ENCODE assay signal across 3 cellular contexts in the genomic region with DNA sequence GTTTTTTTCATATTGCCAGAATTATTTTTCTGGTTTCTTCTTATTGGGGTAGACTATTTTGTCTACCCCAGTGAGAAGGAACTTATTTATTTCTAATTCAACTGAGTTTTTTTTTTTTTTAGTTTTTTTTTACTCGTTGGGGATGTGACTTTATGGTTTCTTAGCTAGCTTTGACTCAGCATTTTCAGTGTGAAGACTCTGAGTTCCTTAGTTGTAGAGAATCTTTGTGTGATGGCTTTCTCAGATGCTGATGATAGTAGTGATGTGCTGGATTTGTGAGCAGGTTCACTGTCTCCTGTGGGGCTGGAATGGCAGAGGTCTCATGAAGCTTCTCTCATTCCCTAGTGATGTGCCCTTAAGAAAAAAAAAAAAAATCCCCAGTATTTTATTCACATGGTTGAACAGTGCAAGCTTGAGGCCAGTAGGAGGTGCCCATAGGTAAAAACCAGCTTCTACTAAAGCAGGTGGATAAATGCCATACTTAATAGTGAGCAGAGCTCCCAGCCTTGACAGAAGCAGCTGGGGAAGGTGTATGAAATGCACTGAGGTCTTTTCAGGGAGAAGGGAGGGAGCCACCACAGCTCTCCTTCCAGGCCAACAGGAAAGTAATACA.
TF ChIP-seq lines count a peak whose summit lies in the region.

No MANE protein-coding gene starts in this region.

TF ChIP-seq in GM23338, 12 proteins besides CTCF, POLR2A, EP300 and RAD21 (continues in another document):
- TF ChIP-seq, protein P1, sequence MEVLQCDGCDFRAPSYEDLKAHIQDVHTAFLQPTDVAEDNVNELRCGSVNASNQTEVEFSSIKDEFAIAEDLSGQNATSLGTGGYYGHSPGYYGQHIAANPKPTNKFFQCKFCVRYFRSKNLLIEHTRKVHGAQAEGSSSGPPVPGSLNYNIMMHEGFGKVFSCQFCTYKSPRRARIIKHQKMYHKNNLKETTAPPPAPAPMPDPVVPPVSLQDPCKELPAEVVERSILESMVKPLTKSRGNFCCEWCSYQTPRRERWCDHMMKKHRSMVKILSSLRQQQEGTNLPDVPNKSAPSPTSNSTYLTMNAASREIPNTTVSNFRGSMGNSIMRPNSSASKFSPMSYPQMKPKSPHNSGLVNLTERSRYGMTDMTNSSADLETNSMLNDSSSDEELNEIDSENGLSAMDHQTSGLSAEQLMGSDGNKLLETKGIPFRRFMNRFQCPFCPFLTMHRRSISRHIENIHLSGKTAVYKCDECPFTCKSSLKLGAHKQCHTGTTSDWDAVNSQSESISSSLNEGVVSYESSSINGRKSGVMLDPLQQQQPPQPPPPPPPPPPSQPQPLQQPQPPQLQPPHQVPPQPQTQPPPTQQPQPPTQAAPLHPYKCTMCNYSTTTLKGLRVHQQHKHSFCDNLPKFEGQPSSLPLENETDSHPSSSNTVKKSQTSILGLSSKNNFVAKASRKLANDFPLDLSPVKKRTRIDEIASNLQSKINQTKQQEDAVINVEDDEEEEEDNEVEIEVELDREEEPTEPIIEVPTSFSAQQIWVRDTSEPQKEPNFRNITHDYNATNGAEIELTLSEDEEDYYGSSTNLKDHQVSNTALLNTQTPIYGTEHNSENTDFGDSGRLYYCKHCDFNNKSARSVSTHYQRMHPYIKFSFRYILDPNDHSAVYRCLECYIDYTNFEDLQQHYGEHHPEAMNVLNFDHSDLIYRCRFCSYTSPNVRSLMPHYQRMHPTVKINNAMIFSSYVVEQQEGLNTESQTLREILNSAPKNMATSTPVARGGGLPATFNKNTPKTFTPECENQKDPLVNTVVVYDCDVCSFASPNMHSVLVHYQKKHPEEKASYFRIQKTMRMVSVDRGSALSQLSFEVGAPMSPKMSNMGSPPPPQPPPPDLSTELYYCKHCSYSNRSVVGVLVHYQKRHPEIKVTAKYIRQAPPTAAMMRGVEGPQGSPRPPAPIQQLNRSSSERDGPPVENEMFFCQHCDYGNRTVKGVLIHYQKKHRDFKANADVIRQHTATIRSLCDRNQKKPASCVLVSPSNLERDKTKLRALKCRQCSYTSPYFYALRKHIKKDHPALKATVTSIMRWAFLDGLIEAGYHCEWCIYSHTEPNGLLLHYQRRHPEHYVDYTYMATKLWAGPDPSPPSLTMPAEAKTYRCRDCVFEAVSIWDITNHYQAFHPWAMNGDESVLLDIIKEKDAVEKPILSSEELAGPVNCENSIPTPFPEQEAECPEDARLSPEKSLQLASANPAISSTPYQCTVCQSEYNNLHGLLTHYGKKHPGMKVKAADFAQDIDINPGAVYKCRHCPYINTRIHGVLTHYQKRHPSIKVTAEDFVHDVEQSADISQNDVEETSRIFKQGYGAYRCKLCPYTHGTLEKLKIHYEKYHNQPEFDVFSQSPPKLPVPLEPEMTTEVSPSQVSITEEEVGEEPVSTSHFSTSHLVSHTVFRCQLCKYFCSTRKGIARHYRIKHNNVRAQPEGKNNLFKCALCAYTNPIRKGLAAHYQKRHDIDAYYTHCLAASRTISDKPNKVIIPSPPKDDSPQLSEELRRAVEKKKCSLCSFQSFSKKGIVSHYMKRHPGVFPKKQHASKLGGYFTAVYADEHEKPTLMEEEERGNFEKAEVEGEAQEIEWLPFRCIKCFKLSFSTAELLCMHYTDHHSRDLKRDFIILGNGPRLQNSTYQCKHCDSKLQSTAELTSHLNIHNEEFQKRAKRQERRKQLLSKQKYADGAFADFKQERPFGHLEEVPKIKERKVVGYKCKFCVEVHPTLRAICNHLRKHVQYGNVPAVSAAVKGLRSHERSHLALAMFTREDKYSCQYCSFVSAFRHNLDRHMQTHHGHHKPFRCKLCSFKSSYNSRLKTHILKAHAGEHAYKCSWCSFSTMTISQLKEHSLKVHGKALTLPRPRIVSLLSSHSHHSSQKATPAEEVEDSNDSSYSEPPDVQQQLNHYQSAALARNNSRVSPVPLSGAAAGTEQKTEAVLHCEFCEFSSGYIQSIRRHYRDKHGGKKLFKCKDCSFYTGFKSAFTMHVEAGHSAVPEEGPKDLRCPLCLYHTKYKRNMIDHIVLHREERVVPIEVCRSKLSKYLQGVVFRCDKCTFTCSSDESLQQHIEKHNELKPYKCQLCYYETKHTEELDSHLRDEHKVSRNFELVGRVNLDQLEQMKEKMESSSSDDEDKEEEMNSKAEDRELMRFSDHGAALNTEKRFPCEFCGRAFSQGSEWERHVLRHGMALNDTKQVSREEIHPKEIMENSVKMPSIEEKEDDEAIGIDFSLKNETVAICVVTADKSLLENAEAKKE (CRISPR knock-in tag; IDR thresholded peaks at IDR 0.05): no peak

TF ChIP-seq in IMR-90, 13 proteins besides CTCF, POLR2A, EP300 and RAD21:
- TF ChIP-seq SMC3 (IDR thresholded peaks at IDR 0.05; ENCODE audit: low read depth, low read length): no peak
- no peak for TF ChIP-seq RCOR1 (IDR thresholded peaks at IDR 0.05; ENCODE audit: insufficient replicate concordance, low read length)
- TF ChIP-seq MAZ (IDR thresholded peaks at IDR 0.05; ENCODE audit: borderline replicate concordance, low read depth, low read length): no peak
- TF ChIP-seq ELK1 (IDR thresholded peaks at IDR 0.05; ENCODE audit: borderline replicate concordance, low read depth, low read length): no peak
- no peak for TF ChIP-seq CEBPB (IDR thresholded peaks at IDR 0.05; ENCODE audit: low read depth, low read length)
- TF ChIP-seq, protein P2, sequence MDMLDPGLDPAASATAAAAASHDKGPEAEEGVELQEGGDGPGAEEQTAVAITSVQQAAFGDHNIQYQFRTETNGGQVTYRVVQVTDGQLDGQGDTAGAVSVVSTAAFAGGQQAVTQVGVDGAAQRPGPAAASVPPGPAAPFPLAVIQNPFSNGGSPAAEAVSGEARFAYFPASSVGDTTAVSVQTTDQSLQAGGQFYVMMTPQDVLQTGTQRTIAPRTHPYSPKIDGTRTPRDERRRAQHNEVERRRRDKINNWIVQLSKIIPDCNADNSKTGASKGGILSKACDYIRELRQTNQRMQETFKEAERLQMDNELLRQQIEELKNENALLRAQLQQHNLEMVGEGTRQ (IDR thresholded peaks at IDR 0.05; ENCODE audit: low read depth, low read length): no peak
- no peak for TF ChIP-seq CHD1 (IDR thresholded peaks at IDR 0.05; ENCODE audit: low read depth, low read length)

TF ChIP-seq in GM12878, 131 proteins besides CTCF, POLR2A, EP300 and RAD21:
- TF ChIP-seq GABPA (IDR thresholded peaks at IDR 0.05; ENCODE audit: low read depth) (no peak), PAX5 (IDR thresholded peaks at IDR 0.05; ENCODE audit: borderline replicate concordance, low read depth, low read length) (no peak), IRF3 (IDR thresholded peaks at IDR 0.05) (no peak), SMC3 (IDR thresholded peaks at IDR 0.05; ENCODE audit: borderline replicate concordance, low read length) (no peak), ELK1 (IDR thresholded peaks at IDR 0.05; ENCODE audit: low read depth, low read length) (no peak), PBX3 (IDR thresholded peaks at IDR 0.05; ENCODE audit: insufficient replicate concordance, low read depth, low read length) (no peak)
- TF ChIP-seq, protein P3, sequence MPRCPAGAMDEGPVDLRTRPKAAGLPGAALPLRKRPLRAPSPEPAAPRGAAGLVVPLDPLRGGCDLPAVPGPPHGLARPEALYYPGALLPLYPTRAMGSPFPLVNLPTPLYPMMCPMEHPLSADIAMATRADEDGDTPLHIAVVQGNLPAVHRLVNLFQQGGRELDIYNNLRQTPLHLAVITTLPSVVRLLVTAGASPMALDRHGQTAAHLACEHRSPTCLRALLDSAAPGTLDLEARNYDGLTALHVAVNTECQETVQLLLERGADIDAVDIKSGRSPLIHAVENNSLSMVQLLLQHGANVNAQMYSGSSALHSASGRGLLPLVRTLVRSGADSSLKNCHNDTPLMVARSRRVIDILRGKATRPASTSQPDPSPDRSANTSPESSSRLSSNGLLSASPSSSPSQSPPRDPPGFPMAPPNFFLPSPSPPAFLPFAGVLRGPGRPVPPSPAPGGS (IDR thresholded peaks at IDR 0.05; ENCODE audit: borderline replicate concordance, insufficient read depth, low read depth, low read length, poor library complexity, severe bottlenecking): no peak
- TF ChIP-seq, protein P4, sequence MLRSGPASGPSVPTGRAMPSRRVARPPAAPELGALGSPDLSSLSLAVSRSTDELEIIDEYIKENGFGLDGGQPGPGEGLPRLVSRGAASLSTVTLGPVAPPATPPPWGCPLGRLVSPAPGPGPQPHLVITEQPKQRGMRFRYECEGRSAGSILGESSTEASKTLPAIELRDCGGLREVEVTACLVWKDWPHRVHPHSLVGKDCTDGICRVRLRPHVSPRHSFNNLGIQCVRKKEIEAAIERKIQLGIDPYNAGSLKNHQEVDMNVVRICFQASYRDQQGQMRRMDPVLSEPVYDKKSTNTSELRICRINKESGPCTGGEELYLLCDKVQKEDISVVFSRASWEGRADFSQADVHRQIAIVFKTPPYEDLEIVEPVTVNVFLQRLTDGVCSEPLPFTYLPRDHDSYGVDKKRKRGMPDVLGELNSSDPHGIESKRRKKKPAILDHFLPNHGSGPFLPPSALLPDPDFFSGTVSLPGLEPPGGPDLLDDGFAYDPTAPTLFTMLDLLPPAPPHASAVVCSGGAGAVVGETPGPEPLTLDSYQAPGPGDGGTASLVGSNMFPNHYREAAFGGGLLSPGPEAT (IDR thresholded peaks at IDR 0.05; ENCODE audit: low read depth): no peak
